22 cellular contexts compared by ENCODE assay signal in genomic region chr10:27605337-27605736, GRCh38.
A peak's percentile ranks its signal among the peaks of the same experiment; 100 is the strongest.
DNase-seq lines count a peak whose midpoint lies in the region; ATAC-seq and TF ChIP-seq lines count a peak whose summit lies in the region.
"Had no signal": no experiment of that assay in that cellular context is flagged by ENCODE, and none has a peak within 500 bp of the region (broad histone marks: within the 10 kb centered on the region; RNA-seq: fewer than 3 reads in every experiment).

No MANE protein-coding gene starts in this region.

- no peaks in the 10 kb centered on the region for H4K20me1 ChIP-seq in BLaER1
- H4K20me1 ChIP-seq in BLaER1 treated with 17β-estradiol and CSF1 and Interleukin-3, amounts not matched to agents 10 nM and 100 nM, result no peaks in the 10 kb centered on the region

- no peaks in the 10 kb centered on the region; the same call in 1 of the 2 replicates for H3K27me3 Mint-ChIP-seq in HFFc6 (ENCODE audit: insufficient read depth)
- H3K27me3 Mint-ChIP-seq: CD4-positive, alpha-beta memory T cell had no signal

- peak overlapping the region; percentile 57 for H3K4me2 ChIP-seq in BLaER1
- peak overlapping the region in 8 of 11 experiments; percentile 13 to 62 (median 47); a peak in 13 of 22 replicates for H3K4me2 ChIP-seq in BLaER1 treated with 17β-estradiol and CSF1 and Interleukin-3, amounts not matched to agents 10 nM and 100 nM

- no peak overlapping the region for H3K27ac ChIP-seq in BLaER1
- no peak overlapping the region for H3K27ac ChIP-seq in BLaER1 treated with 17β-estradiol and CSF1 and Interleukin-3, amounts not matched to agents 10 nM and 100 nM

- intact Hi-C loops in sciatic nerve (cut with DNase I), result no loop called here

- peaks cover 27% of the 10 kb centered on the region for H3K4me1 ChIP-seq in BLaER1
- peaks cover 13 to 31% (median 20%) of the 10 kb centered on the region in 10 experiments; a peak in 19 of 20 replicates for H3K4me1 ChIP-seq in BLaER1 treated with 17β-estradiol and CSF1 and Interleukin-3, amounts not matched to agents 10 nM and 100 nM
- H3K4me1 ChIP-seq: BE2C had no signal

- no peaks in the 10 kb centered on the region for H3K36me3 Mint-ChIP-seq in HFFc6 (ENCODE audit: low read depth)
- H3K36me3 Mint-ChIP-seq: CD14-positive monocyte; CD4-positive, alpha-beta memory T cell; CD4-positive, CD25-positive, alpha-beta regulatory T cell; CD8-positive, alpha-beta memory T cell had no signal

- H3K27me3 ChIP-seq in BLaER1, result no peaks in the 10 kb centered on the region
- no peaks in the 10 kb centered on the region for H3K27me3 ChIP-seq in BLaER1 treated with 17β-estradiol and CSF1 and Interleukin-3, amounts not matched to agents 10 nM and 100 nM
- H3K27me3 ChIP-seq: BE2C had no signal

- no peak overlapping the region for H3K9ac ChIP-seq in BLaER1
- H3K9ac ChIP-seq in BLaER1 treated with 17β-estradiol and CSF1 and Interleukin-3, amounts not matched to agents 10 nM and 100 nM, result no peak overlapping the region

- ATAC-seq in sciatic nerve (peak; percentile 65), GM18505 (IDR thresholded peaks at IDR 0.05; ENCODE audit: unreplicated experiment) (no peak)
- ATAC-seq: GM12878 had no signal

- H3K4me3 Mint-ChIP-seq in HFFc6, result no peak overlapping the region
- H3K4me3 Mint-ChIP-seq: CD4-positive, alpha-beta memory T cell; CD4-positive, CD25-positive, alpha-beta regulatory T cell; CD8-positive, alpha-beta memory T cell had no signal

- H3K9me3 Mint-ChIP-seq in HFFc6, result no peaks in the 10 kb centered on the region
- H3K9me3 Mint-ChIP-seq: CD14-positive monocyte; CD4-positive, alpha-beta memory T cell; CD4-positive, CD25-positive, alpha-beta regulatory T cell; CD8-positive, alpha-beta memory T cell had no signal

- 0 out of 2 replicates have a peak, but pooled peaks cover 3% of the 10 kb centered on the region for H3K9me3 ChIP-seq in BLaER1
- H3K9me3 ChIP-seq in BLaER1 treated with 17β-estradiol and CSF1 and Interleukin-3, amounts not matched to agents 10 nM and 100 nM (replicated peaks in 1 of 11), result peaks cover 0 to 8% (median 0%) of the 10 kb centered on the region in 11 experiments; a peak in 3 of 22 replicates
- H3K9me3 ChIP-seq: BE2C had no signal

- TF ChIP-seq POLR2A in GM18505 (IDR thresholded peaks at IDR 0.05; ENCODE audit: borderline replicate concordance, extremely low read depth, insufficient read depth, insufficient read length), result no peak

- DNase-seq in sciatic nerve (ENCODE audit: low spot score) (no peak), HFFc6 (no peak)
- DNase-seq: 8988T; ACHN; BE2C; C1 segment of cervical spinal cord; CD4-positive, alpha-beta memory T cell; CD4-positive, CD25-positive, alpha-beta regulatory T cell; CD8-positive, alpha-beta memory T cell; COR-L47; DMS 273 treated with DMSO at 0.1 percent for 48 hours; DMS153; DMS53; DMS79; DND-41; EL; GDM1 had no signal

- no peak overlapping the region for H3K27ac Mint-ChIP-seq in HFFc6
- H3K27ac Mint-ChIP-seq: CD14-positive monocyte; CD4-positive, alpha-beta memory T cell; CD4-positive, CD25-positive, alpha-beta regulatory T cell; CD8-positive, alpha-beta memory T cell had no signal

- no peak for TF ChIP-seq CTCF in HFFc6 (IDR thresholded peaks at IDR 0.05)

- no peak overlapping the region for H3K4me3 ChIP-seq in BLaER1
- no peak overlapping the region for H3K4me3 ChIP-seq in BLaER1 treated with 17β-estradiol and CSF1 and Interleukin-3, amounts not matched to agents 10 nM and 100 nM
- H3K4me3 ChIP-seq: GM12878 had no signal

- peaks cover 10% of the 10 kb centered on the region; the same call in 1 of the 2 replicates for H3K4me1 Mint-ChIP-seq in HFFc6 (ENCODE audit: low read depth)

- no peaks in the 10 kb centered on the region for H3K36me3 ChIP-seq in BLaER1
- H3K36me3 ChIP-seq in BLaER1 treated with 17β-estradiol and CSF1 and Interleukin-3, amounts not matched to agents 10 nM and 100 nM, result no peaks in the 10 kb centered on the region
- H3K36me3 ChIP-seq: BE2C had no signal
